In the genomic region with DNA sequence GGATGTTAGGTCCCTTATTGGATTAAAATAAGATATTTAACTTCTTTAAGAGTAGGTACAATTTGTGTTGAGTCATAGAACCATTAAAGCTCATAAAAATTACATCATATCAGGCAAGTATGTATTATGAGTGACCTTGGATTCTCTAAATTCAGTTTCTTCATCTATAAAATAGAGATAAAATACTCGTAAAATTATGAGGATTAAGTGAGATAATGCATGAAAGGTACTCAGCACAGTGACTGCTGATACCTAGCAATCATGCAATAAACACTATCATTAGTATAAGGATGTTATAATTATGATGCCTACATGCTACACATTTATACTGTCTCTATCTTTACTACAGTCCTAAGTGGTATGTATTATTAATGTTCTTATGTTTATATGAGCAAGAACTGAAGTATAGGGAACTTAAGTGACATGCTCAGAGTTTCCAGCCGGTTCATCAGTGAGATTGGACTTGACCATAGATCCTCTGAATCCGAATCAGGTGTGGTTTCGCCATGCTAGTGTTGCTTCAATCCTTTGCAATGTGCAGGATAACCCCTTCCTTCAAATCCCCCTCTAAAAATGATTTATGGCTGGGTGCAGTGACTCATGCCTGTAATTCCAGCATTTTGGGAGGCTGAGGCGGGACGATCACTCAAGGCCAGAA, we compare ENCODE assay signal across 20 cellular contexts. TPM values are rescaled to one million over a fixed set of nuclear protein-coding genes. Genes with fewer than 3 reads are reported as not detected.
A peak's percentile ranks its signal among the peaks of the same experiment; 100 is the strongest.
DNase-seq lines count a peak whose midpoint lies in the region; ATAC-seq, FAIRE-seq and TF ChIP-seq lines count a peak whose summit lies in the region.
"Had no signal": no experiment of that assay in that cellular context is flagged by ENCODE, and none has a peak within 500 bp of the region (broad histone marks: within the 10 kb centered on the region; RNA-seq: fewer than 3 reads in every experiment).

No MANE protein-coding gene starts in this region.

- no peak overlapping the region for H2AFZ ChIP-seq in SK-N-SH (ENCODE audit: low read depth)

- H3K9ac ChIP-seq in SK-N-SH, result no peak overlapping the region

- H3K4me3 ChIP-seq in SK-N-SH (ENCODE audit: low read depth in 2 of 2, low read length in 1 of 2) (no peak overlapping the region), fibroblast of villous mesenchyme (ENCODE audit: low read depth, low read length) (no peak overlapping the region), small intestine (ENCODE audit: low read depth in 1 of 2, low read length in 2 of 2) (no peak overlapping the region), BE2C (ENCODE audit: low read depth, low read length) (no peak overlapping the region)
- H3K4me3 ChIP-seq: GM12878 had no signal

- no peak for TF ChIP-seq EP300 in SK-N-SH (IDR thresholded peaks at IDR 0.05; ENCODE audit: borderline replicate concordance in 1 of 2, low read depth in 1 of 2, low read length in 1 of 2)

- CTCF ChIA-PET in SK-N-SH (lab: Yijun Ruan, JAX), result no interaction called here

- 75% methylated on average over 4 of the region's 6 CpGs for WGBS in SK-N-SH (ENCODE audit: low lambda C conversion rate)
- WGBS in small intestine, 3 donors, result 55 to 81% (median 70%) methylated on average over 6 of the region's 6 CpGs

- no peaks in the 10 kb centered on the region; a peak in 2 of 4 replicates for H3K4me1 ChIP-seq in SK-N-SH (ENCODE audit: control insufficient read depth in 1 of 2, insufficient read depth in 2 of 2, low read depth in 1 of 2, low read length in 1 of 2)
- H3K4me1 ChIP-seq in small intestine (ENCODE audit: control insufficient read depth in 2 of 2, insufficient read depth in 1 of 2, low read depth in 1 of 2, low read length in 1 of 2), result no peaks in the 10 kb centered on the region
- peaks cover 6% of the 10 kb centered on the region for H3K4me1 ChIP-seq in BE2C

- H3K27ac ChIP-seq in SK-N-SH (ENCODE audit: low read depth in 2 of 2, low read length in 1 of 2) (no peak overlapping the region), small intestine (ENCODE audit: low read depth in 1 of 2, low read length in 1 of 2) (no peak overlapping the region)

- no peaks in the 10 kb centered on the region for H3F3A ChIP-seq in SK-N-SH (replicated peaks; ENCODE audit: insufficient read depth)

- POLR2A ChIA-PET in SK-N-SH (lab: Yijun Ruan, JAX), result no interaction called here

- TF ChIP-seq RAD21 in SK-N-SH (IDR thresholded peaks at IDR 0.05; ENCODE audit: low read length), result no peak

- H3K36me3 ChIP-seq in SK-N-SH (replicated peaks in 1 of 2; ENCODE audit: control insufficient read depth in 1 of 2, insufficient read depth in 2 of 2, low read length in 1 of 2) (no peaks in the 10 kb centered on the region), small intestine (ENCODE audit: control insufficient read depth in 2 of 2, insufficient read depth in 2 of 2, low read length in 2 of 2) (no peaks in the 10 kb centered on the region), BE2C (no peaks in the 10 kb centered on the region)

- DNase-seq in SK-N-SH (no peak), NCI-H2227 (lab: John Stamatoyannopoulos, UW; ENCODE audit: unreplicated experiment) (peak; percentile 16), fibroblast of villous mesenchyme (ENCODE audit: low read depth) (peak; percentile 80), small intestine (peak; percentile 70), BE2C (no peak), left lobe of liver (ENCODE audit: low spot score) (no peak)
- DNase-seq in activated effector memory CD4-positive, alpha-beta T cell treated with Interleukin-2 at 50 U/mL for 16 hours, result no peak
- DNase-seq: C1 segment of cervical spinal cord; CD4-positive, CD25-positive, alpha-beta regulatory T cell; CD8-positive, alpha-beta memory T cell; COR-L47; DMS 273 treated with DMSO at 0.1 percent for 48 hours; DMS53; DND-41; EL; H9 had no signal

- ATAC-seq in SK-N-SH treated with all-trans-retinoic acid at 6 μM for 48 hours (no peak), left lobe of liver (no peak)
- ATAC-seq: GM12878 had no signal

- H3K79me2 ChIP-seq in SK-N-SH (ENCODE audit: insufficient read depth), result no peaks in the 10 kb centered on the region

- H3K27me3 ChIP-seq in SK-N-SH (ENCODE audit: insufficient read depth) (no peaks in the 10 kb centered on the region), small intestine (ENCODE audit: control insufficient read depth in 2 of 2, insufficient read depth in 2 of 2, low read length in 2 of 2) (no peaks in the 10 kb centered on the region), BE2C (no peaks in the 10 kb centered on the region)

- peak; percentile 72 for FAIRE-seq in small intestine (lab: Jason Lieb, UNC)
- FAIRE-seq: GM12878, GM19239, H1 had no signal

- TF ChIP-seq CTCF in SK-N-SH (IDR thresholded peaks at IDR 0.05), result no peak
- TF ChIP-seq CTCF in fibroblast of villous mesenchyme (IDR thresholded peaks at IDR 0.05; ENCODE audit: insufficient read depth, low read depth, low read length), result no peak
- no peak for TF ChIP-seq CTCF in BE2C (IDR thresholded peaks at IDR 0.05; ENCODE audit: low read depth, low read length)

- no peaks in the 10 kb centered on the region for H4K20me1 ChIP-seq in SK-N-SH (ENCODE audit: insufficient read depth)

- H3K9me3 ChIP-seq in SK-N-SH (no peaks in the 10 kb centered on the region), small intestine (ENCODE audit: control insufficient read depth, low read depth) (no peaks in the 10 kb centered on the region), BE2C (no peaks in the 10 kb centered on the region)

- no peaks in the 10 kb centered on the region for H3K9me2 ChIP-seq in SK-N-SH

- H3K4me2 ChIP-seq in SK-N-SH, result no peak overlapping the region

TF ChIP-seq in SK-N-SH treated with all-trans-retinoic acid at 6 μM for 48 hours, 23 proteins besides CTCF, POLR2A, EP300 and RAD21:
- TF ChIP-seq, protein P1, sequence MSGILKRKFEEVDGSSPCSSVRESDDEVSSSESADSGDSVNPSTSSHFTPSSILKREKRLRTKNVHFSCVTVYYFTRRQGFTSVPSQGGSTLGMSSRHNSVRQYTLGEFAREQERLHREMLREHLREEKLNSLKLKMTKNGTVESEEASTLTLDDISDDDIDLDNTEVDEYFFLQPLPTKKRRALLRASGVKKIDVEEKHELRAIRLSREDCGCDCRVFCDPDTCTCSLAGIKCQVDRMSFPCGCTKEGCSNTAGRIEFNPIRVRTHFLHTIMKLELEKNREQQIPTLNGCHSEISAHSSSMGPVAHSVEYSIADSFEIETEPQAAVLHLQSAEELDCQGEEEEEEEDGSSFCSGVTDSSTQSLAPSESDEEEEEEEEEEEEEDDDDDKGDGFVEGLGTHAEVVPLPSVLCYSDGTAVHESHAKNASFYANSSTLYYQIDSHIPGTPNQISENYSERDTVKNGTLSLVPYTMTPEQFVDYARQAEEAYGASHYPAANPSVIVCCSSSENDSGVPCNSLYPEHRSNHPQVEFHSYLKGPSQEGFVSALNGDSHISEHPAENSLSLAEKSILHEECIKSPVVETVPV (CRISPR knock-in tag; IDR thresholded peaks at IDR 0.05), result no peak
- TF ChIP-seq TOX (CRISPR knock-in tag; IDR thresholded peaks at IDR 0.05; ENCODE audit: borderline replicate concordance) (no peak), ISL1 (CRISPR knock-in tag; IDR thresholded peaks at IDR 0.05) (peak; percentile 74)

TF ChIP-seq in SK-N-SH, 30 proteins besides CTCF, POLR2A, EP300 and RAD21:
- no peak for TF ChIP-seq REST (IDR thresholded peaks at IDR 0.05; ENCODE audit: low read depth, low read length)
- TF ChIP-seq SMC3 (IDR thresholded peaks at IDR 0.05; ENCODE audit: low read depth, low read length), result no peak
- TF ChIP-seq, protein P2, sequence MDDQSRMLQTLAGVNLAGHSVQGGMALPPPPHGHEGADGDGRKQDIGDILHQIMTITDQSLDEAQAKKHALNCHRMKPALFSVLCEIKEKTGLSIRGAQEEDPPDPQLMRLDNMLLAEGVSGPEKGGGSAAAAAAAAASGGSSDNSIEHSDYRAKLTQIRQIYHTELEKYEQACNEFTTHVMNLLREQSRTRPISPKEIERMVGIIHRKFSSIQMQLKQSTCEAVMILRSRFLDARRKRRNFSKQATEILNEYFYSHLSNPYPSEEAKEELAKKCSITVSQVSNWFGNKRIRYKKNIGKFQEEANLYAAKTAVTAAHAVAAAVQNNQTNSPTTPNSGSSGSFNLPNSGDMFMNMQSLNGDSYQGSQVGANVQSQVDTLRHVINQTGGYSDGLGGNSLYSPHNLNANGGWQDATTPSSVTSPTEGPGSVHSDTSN (IDR thresholded peaks at IDR 0.05), result no peak
- TF ChIP-seq FOSL2 (IDR thresholded peaks at IDR 0.05; ENCODE audit: borderline replicate concordance, low read depth), result no peak
- TF ChIP-seq NFIC (IDR thresholded peaks at IDR 0.05; ENCODE audit: borderline replicate concordance), result no peak
- no peak for TF ChIP-seq NRF1 (IDR thresholded peaks at IDR 0.05; ENCODE audit: low read depth, low read length)

RNA-seq across cellular contexts. Expression of gene FRY, which starts 22.9 kb away (rescaled TPM):
- polyA plus RNA-seq in SK-N-SH (2012; rRNA removed), result 1.4 and 2.1 TPM in 2 replicates
- 1.0 and 1.9 TPM in 2 replicates for polyA plus RNA-seq in SK-N-SH (2012; cell fraction: cytosol; rRNA removed)
- 3.1 and 3.5 TPM in 2 replicates for polyA plus RNA-seq in SK-N-SH (2012; cell fraction: nucleus; rRNA removed)
- total RNA-seq in fibroblast of villous mesenchyme, result 27.2 and 33.8 TPM in 2 replicates
- 10 to 100 TPM in 1 of 3 donors, 1 to 10 TPM in 2; 2.0 to 13.6 (median 2.2) TPM for polyA plus RNA-seq in small intestine
- polyA plus RNA-seq in BE2C (2012; ENCODE audit: insufficient read depth, insufficient read length, low read depth), result 22.6 TPM
- 15.1 TPM for total RNA-seq in left lobe of liver

Comparison
In these comparisons a context has a peak if more than half of its experiments do, and no peak if none do; other contexts are left out.
1. DNase-seq: peak in NCI-H2227 (single experiment), fibroblast of villous mesenchyme (single experiment) and small intestine (single experiment); none in SK-N-SH (single experiment), BE2C (single experiment), left lobe of liver (single experiment) and activated effector memory CD4-positive, alpha-beta T cell treated with Interleukin-2 at 50 U/mL for 16 hours (single experiment).